Comparison of ENCODE assay signal across 1 cellular context in the genomic region with DNA sequence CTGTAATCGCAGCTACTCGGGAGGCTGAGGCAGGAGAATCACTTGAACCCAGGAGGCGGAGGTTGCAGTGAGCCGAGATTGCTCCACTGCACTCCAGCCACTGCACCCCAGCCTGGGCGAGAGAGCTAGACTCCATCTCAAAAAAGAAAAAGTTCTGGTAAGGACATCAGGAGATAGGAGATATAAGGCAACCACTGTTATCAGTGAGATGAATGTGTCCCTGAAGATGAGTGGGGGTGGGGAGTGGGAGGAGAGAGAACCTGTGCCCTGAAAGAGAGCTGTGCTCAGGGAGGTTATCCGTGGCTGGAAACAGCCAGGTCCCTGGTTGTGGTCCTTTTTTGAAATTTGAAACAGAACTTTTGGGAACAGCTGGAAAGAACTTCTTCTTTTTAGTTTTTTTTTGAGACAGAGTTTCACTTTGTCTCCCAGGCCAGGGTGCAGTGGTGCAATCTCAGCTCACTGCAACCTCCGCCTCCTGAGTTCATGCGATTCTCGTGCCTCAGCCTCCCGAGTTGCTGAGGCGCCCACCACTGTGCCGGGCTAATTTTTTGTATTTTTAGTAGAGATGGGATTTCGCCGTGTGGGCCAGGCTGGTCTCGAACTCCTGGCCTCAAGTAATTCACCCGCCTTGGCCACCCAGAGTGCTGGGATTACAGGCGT.
TF ChIP-seq lines count a peak whose summit lies in the region.

No MANE protein-coding gene starts in this region.

TF ChIP-seq in SK-N-SH treated with all-trans-retinoic acid at 6 μM for 48 hours, 23 proteins besides CTCF, POLR2A, EP300 and RAD21 (continued from another document):
- TF ChIP-seq, protein P1, sequence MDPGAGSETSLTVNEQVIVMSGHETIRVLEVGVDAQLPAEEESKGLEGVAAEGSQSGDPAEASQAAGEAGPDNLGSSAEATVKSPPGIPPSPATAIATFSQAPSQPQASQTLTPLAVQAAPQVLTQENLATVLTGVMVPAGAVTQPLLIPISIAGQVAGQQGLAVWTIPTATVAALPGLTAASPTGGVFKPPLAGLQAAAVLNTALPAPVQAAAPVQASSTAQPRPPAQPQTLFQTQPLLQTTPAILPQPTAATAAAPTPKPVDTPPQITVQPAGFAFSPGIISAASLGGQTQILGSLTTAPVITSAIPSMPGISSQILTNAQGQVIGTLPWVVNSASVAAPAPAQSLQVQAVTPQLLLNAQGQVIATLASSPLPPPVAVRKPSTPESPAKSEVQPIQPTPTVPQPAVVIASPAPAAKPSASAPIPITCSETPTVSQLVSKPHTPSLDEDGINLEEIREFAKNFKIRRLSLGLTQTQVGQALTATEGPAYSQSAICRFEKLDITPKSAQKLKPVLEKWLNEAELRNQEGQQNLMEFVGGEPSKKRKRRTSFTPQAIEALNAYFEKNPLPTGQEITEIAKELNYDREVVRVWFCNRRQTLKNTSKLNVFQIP (CRISPR knock-in tag; IDR thresholded peaks at IDR 0.05; ENCODE audit: borderline replicate concordance, low read depth), result no peak
- TF ChIP-seq TOX (CRISPR knock-in tag; IDR thresholded peaks at IDR 0.05; ENCODE audit: borderline replicate concordance) (no peak), CSDC2 (CRISPR knock-in tag; IDR thresholded peaks at IDR 0.05) (no peak), PPARA (CRISPR knock-in tag; IDR thresholded peaks at IDR 0.05; ENCODE audit: borderline replicate concordance) (no peak), ARNTL (CRISPR knock-in tag; IDR thresholded peaks at IDR 0.05; ENCODE audit: borderline replicate concordance, low read depth) (no peak)
- TF ChIP-seq, protein P2, sequence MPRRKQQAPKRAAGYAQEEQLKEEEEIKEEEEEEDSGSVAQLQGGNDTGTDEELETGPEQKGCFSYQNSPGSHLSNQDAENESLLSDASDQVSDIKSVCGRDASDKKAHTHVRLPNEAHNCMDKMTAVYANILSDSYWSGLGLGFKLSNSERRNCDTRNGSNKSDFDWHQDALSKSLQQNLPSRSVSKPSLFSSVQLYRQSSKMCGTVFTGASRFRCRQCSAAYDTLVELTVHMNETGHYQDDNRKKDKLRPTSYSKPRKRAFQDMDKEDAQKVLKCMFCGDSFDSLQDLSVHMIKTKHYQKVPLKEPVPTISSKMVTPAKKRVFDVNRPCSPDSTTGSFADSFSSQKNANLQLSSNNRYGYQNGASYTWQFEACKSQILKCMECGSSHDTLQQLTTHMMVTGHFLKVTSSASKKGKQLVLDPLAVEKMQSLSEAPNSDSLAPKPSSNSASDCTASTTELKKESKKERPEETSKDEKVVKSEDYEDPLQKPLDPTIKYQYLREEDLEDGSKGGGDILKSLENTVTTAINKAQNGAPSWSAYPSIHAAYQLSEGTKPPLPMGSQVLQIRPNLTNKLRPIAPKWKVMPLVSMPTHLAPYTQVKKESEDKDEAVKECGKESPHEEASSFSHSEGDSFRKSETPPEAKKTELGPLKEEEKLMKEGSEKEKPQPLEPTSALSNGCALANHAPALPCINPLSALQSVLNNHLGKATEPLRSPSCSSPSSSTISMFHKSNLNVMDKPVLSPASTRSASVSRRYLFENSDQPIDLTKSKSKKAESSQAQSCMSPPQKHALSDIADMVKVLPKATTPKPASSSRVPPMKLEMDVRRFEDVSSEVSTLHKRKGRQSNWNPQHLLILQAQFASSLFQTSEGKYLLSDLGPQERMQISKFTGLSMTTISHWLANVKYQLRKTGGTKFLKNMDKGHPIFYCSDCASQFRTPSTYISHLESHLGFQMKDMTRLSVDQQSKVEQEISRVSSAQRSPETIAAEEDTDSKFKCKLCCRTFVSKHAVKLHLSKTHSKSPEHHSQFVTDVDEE (CRISPR knock-in tag; IDR thresholded peaks at IDR 0.05), result no peak
